ENCODE assay signal across 11 cellular contexts in the genomic region with DNA sequence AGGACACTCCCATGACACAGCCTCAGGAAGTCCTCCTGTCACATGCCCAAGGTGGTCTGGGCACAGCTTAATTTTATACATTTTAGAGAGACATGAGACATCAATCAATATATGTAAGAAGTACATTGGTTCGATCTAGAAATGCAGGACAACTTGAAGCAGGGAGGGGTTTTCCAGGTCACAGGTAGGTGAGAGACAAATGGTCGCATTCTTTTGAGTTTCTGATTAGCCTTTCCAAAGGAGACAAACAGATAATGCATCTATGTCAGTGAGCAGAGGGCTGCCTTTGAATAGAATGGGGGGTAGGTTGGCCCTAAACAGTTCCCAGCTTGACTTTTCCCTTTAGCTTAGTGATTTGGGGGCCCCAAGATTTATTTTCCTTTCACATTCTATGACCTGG. TPM values are rescaled to one million over a fixed set of nuclear protein-coding genes. Genes with fewer than 3 reads are reported as not detected.
A peak's percentile ranks its signal among the peaks of the same experiment; 100 is the strongest.
DNase-seq lines count a peak whose midpoint lies in the region; TF ChIP-seq lines count a peak whose summit lies in the region.
"Had no signal": no experiment of that assay in that cellular context is flagged by ENCODE, and none has a peak within 500 bp of the region (broad histone marks: within the 10 kb centered on the region; RNA-seq: fewer than 3 reads in every experiment).

No MANE protein-coding gene starts in this region.

- H4K20me1 ChIP-seq in osteoblast (ENCODE audit: insufficient read depth, low read length) = no peaks in the 10 kb centered on the region

- no peaks in the 10 kb centered on the region for H3K27me3 Mint-ChIP-seq in MCF 10A (ENCODE audit: insufficient read depth, unreplicated experiment)

- H3K9me3 Mint-ChIP-seq in MCF 10A (ENCODE audit: unreplicated experiment) = no peaks in the 10 kb centered on the region
- H3K9me3 Mint-ChIP-seq: activated naive CD8-positive, alpha-beta T cell treated with anti-CD3 and anti-CD28 coated beads, Interleukin-2, amount 50 U/mL, for 24 hours; T-helper 2 cell treated with Interferon-gamma antibody and Interleukin-4, amounts not matched to agents 5 μg/mL and 100 μg/mL, for 36 hours had no signal

- no peak overlapping the region for H3K27ac Mint-ChIP-seq in MCF 10A (ENCODE audit: low read depth, unreplicated experiment)
- H3K27ac Mint-ChIP-seq: activated naive CD8-positive, alpha-beta T cell treated with anti-CD3 and anti-CD28 coated beads, Interleukin-2, amount 50 U/mL, for 24 hours; T-helper 2 cell treated with Interferon-gamma antibody and Interleukin-4, amounts not matched to agents 5 μg/mL and 100 μg/mL, for 36 hours had no signal

- intact Hi-C loops in breast epithelium (cut with DNase I; ENCODE audit: low total_unique reads) = no loop called here
- intact Hi-C loops in MCF 10A (cut with micrococcal nuclease) = no loop called here
- intact Hi-C loops in esophagus squamous epithelium (cut with DNase I) = no loop called here

- H3K9me3 ChIP-seq in breast epithelium = no peaks in the 10 kb centered on the region
- no peaks in the 10 kb centered on the region for H3K9me3 ChIP-seq in esophagus squamous epithelium
- no peaks in the 10 kb centered on the region for H3K9me3 ChIP-seq in osteoblast (ENCODE audit: low read depth, low read length)

- CTCF ChIA-PET in MCF 10A (lab: Yijun Ruan, JAX) = no interaction called here

- POLR2A ChIA-PET in MCF 10A (lab: Yijun Ruan, JAX) = no interaction called here

- H3K27ac ChIP-seq in breast epithelium (peak overlapping the region in 1 of 2 donors; percentile 89), esophagus squamous epithelium (peak overlapping the region; percentile 87 to 95 (median 88)), osteoblast (ENCODE audit: low read depth, low read length) (peak overlapping the region; percentile 65), urinary bladder (ENCODE audit: low read depth) (no peak overlapping the region)

- TF ChIP-seq POLR2A in breast epithelium (IDR thresholded peaks at IDR 0.05) = no peak
- TF ChIP-seq POLR2A in esophagus squamous epithelium (IDR thresholded peaks at IDR 0.05) = no peak

- WGBS in esophagus squamous epithelium, 2 donors = 39% methylated on average over 2 of the region's 2 CpGs
- 45% methylated on average over 2 of the region's 2 CpGs for WGBS in urinary bladder

- peaks cover 21% of the 10 kb centered on the region for H3K79me2 ChIP-seq in osteoblast (ENCODE audit: insufficient read depth, low read length)

- H3K4me1 Mint-ChIP-seq in MCF 10A (ENCODE audit: insufficient read depth, unreplicated experiment) = peaks cover 17% of the 10 kb centered on the region
- H3K4me1 Mint-ChIP-seq: activated naive CD8-positive, alpha-beta T cell treated with anti-CD3 and anti-CD28 coated beads, Interleukin-2, amount 50 U/mL, for 24 hours had no signal

- H3K36me3 Mint-ChIP-seq in MCF 10A (ENCODE audit: insufficient read depth, unreplicated experiment) = no peaks in the 10 kb centered on the region

- peaks cover 4 to 8% of the 10 kb centered on the region in 2 donors for H3K4me1 ChIP-seq in breast epithelium
- peaks cover 22 to 93% (median 45%) of the 10 kb centered on the region in 3 donors for H3K4me1 ChIP-seq in esophagus squamous epithelium
- H3K4me1 ChIP-seq in osteoblast (ENCODE audit: insufficient read depth, low read length) = peaks cover 25% of the 10 kb centered on the region
- H3K4me1 ChIP-seq in urinary bladder (ENCODE audit: insufficient read depth) = peaks cover 2% of the 10 kb centered on the region

- no peaks in the 10 kb centered on the region for H3K27me3 ChIP-seq in breast epithelium
- H3K27me3 ChIP-seq in esophagus squamous epithelium = no peaks in the 10 kb centered on the region
- H3K27me3 ChIP-seq in osteoblast (ENCODE audit: insufficient read depth, low read length) = no peaks in the 10 kb centered on the region

- TF ChIP-seq CTCF in breast epithelium (IDR thresholded peaks at IDR 0.05) (no peak), MCF 10A (IDR thresholded peaks at IDR 0.05; ENCODE audit: unreplicated experiment) (no peak), esophagus squamous epithelium (IDR thresholded peaks at IDR 0.05) (no peak), osteoblast (IDR thresholded peaks at IDR 0.05; ENCODE audit: extremely low read depth, low read depth, low read length) (no peak)

- H3K36me3 ChIP-seq in breast epithelium (no peaks in the 10 kb centered on the region), esophagus squamous epithelium (no peaks in the 10 kb centered on the region), osteoblast (ENCODE audit: insufficient read depth, low read length) (no peaks in the 10 kb centered on the region), urinary bladder (ENCODE audit: insufficient read depth) (no peaks in the 10 kb centered on the region)

- H3K4me3 Mint-ChIP-seq in MCF 10A (ENCODE audit: unreplicated experiment) = no peak overlapping the region
- H3K4me3 Mint-ChIP-seq: activated naive CD8-positive, alpha-beta T cell treated with anti-CD3 and anti-CD28 coated beads, Interleukin-2, amount 50 U/mL, for 24 hours; T-helper 2 cell treated with Interferon-gamma antibody and Interleukin-4, amounts not matched to agents 5 μg/mL and 100 μg/mL, for 36 hours had no signal

- no TSS peak for BruUV-seq in MCF 10A (replicated peaks; lab: Mats Ljungman, UMichigan)

- H3K4me2 ChIP-seq in osteoblast (ENCODE audit: insufficient read depth, low read length) = peak overlapping the region; percentile 88

- H2AFZ ChIP-seq in osteoblast (ENCODE audit: low read length) = peak overlapping the region; percentile 45

- DNase-seq in breast epithelium (ENCODE audit: low spot score in 2 of 2) (no peak), MCF 10A (ENCODE audit: unreplicated experiment) (no peak), esophagus squamous epithelium (lab: John Stamatoyannopoulos, UW) (no peak), osteoblast (ENCODE audit: insufficient read length, low spot score, missing footprints) (no peak), COR-L47 (lab: John Stamatoyannopoulos, UW) (no peak), inferior parietal cortex (ENCODE audit: extremely low spot score) (no peak)
- no peak for DNase-seq in activated CD4-positive, alpha-beta T cell treated with anti-CD3 and anti-CD28 coated beads, Interleukin-2, amount 50 U/mL, for 1 hour
- DNase-seq: activated naive CD8-positive, alpha-beta T cell treated with anti-CD3 and anti-CD28 coated beads, Interleukin-2, amount 50 U/mL, for 24 hours; NCI-H1417 had no signal

- peak overlapping the region in 2 of 3 donors; percentile 60 to 68 for H3K4me3 ChIP-seq in breast epithelium
- H3K4me3 ChIP-seq in esophagus squamous epithelium = peak overlapping the region; percentile 45 to 76 (median 66)
- peak overlapping the region; percentile 69 for H3K4me3 ChIP-seq in osteoblast (ENCODE audit: insufficient read depth, low read length)
- peak overlapping the region; percentile 51 for H3K4me3 ChIP-seq in urinary bladder (ENCODE audit: low read depth, low read length)

RNA-seq across cellular contexts. Expression of a gene that starts 2.5 kb away (rescaled TPM):
- total RNA-seq in breast epithelium = 10 to 100 TPM; 19.3 to 44.5 (median 32.8) TPM
- 0.23 and 0.27 TPM in 2 replicates for total RNA-seq in MCF 10A (2022)
- 10 to 100 TPM; 47.8 to 86.4 (median 72.1) TPM for total RNA-seq in esophagus squamous epithelium
- 2.9 and 3.5 TPM in 2 replicates for total RNA-seq in osteoblast
- 47.8 TPM for total RNA-seq in urinary bladder
- 601 TPM for polyA plus RNA-seq in urinary bladder
